In the genomic region with DNA sequence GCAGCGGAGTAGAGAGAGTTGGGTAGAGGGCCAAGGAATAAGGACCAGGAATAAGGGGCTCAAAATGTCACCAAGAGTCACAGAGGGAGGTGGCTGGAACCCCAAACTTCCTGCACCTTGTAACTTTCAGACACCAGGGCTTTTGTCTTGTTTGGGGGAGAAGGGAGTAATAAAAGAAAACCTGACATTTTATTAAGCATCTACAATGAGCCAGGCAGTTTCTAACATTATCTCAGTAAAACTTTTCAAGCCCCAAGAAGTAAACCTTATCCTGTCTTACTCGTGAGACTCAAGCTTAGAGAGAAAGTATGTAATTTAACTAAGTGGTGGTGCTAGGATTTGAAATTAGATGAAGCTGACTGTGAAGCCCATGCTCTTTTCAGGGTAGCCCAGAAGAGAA, we compare ENCODE assay signal across 9 cellular contexts. TPM values are rescaled to one million over a fixed set of nuclear protein-coding genes. Genes with fewer than 3 reads are reported as not detected.
DNase-seq lines count a peak whose midpoint lies in the region; ATAC-seq and TF ChIP-seq lines count a peak whose summit lies in the region.
"Had no signal": no experiment of that assay in that cellular context is flagged by ENCODE, and none has a peak within 500 bp of the region (broad histone marks: within the 10 kb centered on the region; RNA-seq: fewer than 3 reads in every experiment).

No MANE protein-coding gene starts in this region.

- 24% methylated on average over 2 of the region's 2 CpGs for WGBS in right lobe of liver (ENCODE audit: insufficient coverage, low coverage, low lambda C conversion rate, missing lambda C conversion rate)

- intact Hi-C loops in right lobe of liver (cut with DNase I): no loop called here

- TF ChIP-seq POLR2A in right lobe of liver (IDR thresholded peaks at IDR 0.05): no peak

- peak overlapping the region; percentile 2 for H3K9ac ChIP-seq in adipocyte (ENCODE audit: low read length)

- H3K36me3 Mint-ChIP-seq in activated CD8-positive, alpha-beta memory T cell treated with anti-CD3 and anti-CD28 coated beads, Interleukin-2, amount 10 ng/mL, durations not matched to agents 7 days and 5 days: peaks cover 17% of the 10 kb centered on the region

- H3K4me1 Mint-ChIP-seq in activated CD8-positive, alpha-beta memory T cell treated with anti-CD3 and anti-CD28 coated beads, Interleukin-2, amount 10 ng/mL, durations not matched to agents 7 days and 5 days: peaks cover 61% of the 10 kb centered on the region

- H3K27ac ChIP-seq in right lobe of liver (peak overlapping the region; percentile 95 to 97 (median 96)), temporal lobe (ENCODE audit: low read depth, low read length) (peak overlapping the region; percentile 70)

- CTCF ChIA-PET in activated CD8-positive, alpha-beta memory T cell treated with anti-CD3 and anti-CD28 coated beads, Interleukin-2, amount 10 ng/mL, durations not matched to agents 7 days and 5 days (lab: Charles Lee): interaction anchor here (1.3 to 1.5 kb wide), 3 partner anchors 12 to 266 kb away, joined by 3 to 6 read pairs (median 4); no protein-coding TSS in a partner anchor

- H3K27ac Mint-ChIP-seq in activated CD8-positive, alpha-beta memory T cell treated with anti-CD3 and anti-CD28 coated beads, Interleukin-2, amount 10 ng/mL, durations not matched to agents 7 days and 5 days: peak overlapping the region; percentile 60

- peaks cover 3% of the 10 kb centered on the region for H3K27me3 Mint-ChIP-seq in activated CD8-positive, alpha-beta memory T cell treated with anti-CD3 and anti-CD28 coated beads, Interleukin-2, amount 10 ng/mL, durations not matched to agents 7 days and 5 days

- H3K9me3 ChIP-seq in adipocyte (ENCODE audit: control insufficient read depth, low read length) (no peaks in the 10 kb centered on the region), right lobe of liver (no peaks in the 10 kb centered on the region)

- DNase-seq in activated CD8-positive, alpha-beta memory T cell treated with anti-CD3 and anti-CD28 coated beads, Interleukin-2, amount 10 ng/mL, durations not matched to agents 7 days and 5 days: no peak
- DNase-seq in activated CD8-positive, alpha-beta memory T cell treated with anti-CD3 and anti-CD28 coated beads, Interleukin-2, amount 50 U/mL, for 48 hours: no peak
- DNase-seq in adipocyte (ENCODE audit: low read depth) (no peak), right lobe of liver (no peak), left lobe of liver (ENCODE audit: low spot score) (no peak), epidermal melanocyte (ENCODE audit: insufficient read length, low spot score) (no peak)
- DNase-seq: NCI-H146 had no signal

- H3K4me3 ChIP-seq in adipocyte (ENCODE audit: low read length) (peak overlapping the region; percentile 80), right lobe of liver (peak overlapping the region; percentile 75 to 87 (median 86))

- H3K36me3 ChIP-seq in adipocyte (ENCODE audit: control insufficient read depth, insufficient read depth, low read length, severe bottlenecking) (peaks cover 22% of the 10 kb centered on the region), right lobe of liver (peaks cover 5 to 25% (median 13%) of the 10 kb centered on the region in 4 donors)

- H3K4me1 ChIP-seq in adipocyte (ENCODE audit: control insufficient read depth, insufficient read depth, low read length): peaks cover 23% of the 10 kb centered on the region
- peaks cover 0 to 24% (median 6%) of the 10 kb centered on the region in 4 donors for H3K4me1 ChIP-seq in right lobe of liver

- H3K4me3 Mint-ChIP-seq in activated CD8-positive, alpha-beta memory T cell treated with anti-CD3 and anti-CD28 coated beads, Interleukin-2, amount 10 ng/mL, durations not matched to agents 7 days and 5 days: peak overlapping the region; percentile 60

- H3K9me3 Mint-ChIP-seq in activated CD8-positive, alpha-beta memory T cell treated with anti-CD3 and anti-CD28 coated beads, Interleukin-2, amount 10 ng/mL, durations not matched to agents 7 days and 5 days (ENCODE audit: low read depth): no peaks in the 10 kb centered on the region

- H3K27me3 ChIP-seq in adipocyte (replicated peaks; ENCODE audit: control insufficient read depth, insufficient read depth, low read length) (no peaks in the 10 kb centered on the region), right lobe of liver (no peaks in the 10 kb centered on the region)

- TF ChIP-seq CTCF in right lobe of liver (IDR thresholded peaks at IDR 0.05): no peak

- no peak for ATAC-seq in activated CD8-positive, alpha-beta memory T cell treated with anti-CD3 and anti-CD28 coated beads, Interleukin-2, amount 10 ng/mL, durations not matched to agents 7 days and 5 days
- ATAC-seq in right lobe of liver (no peak), left lobe of liver (no peak), HG03342 (IDR thresholded peaks at IDR 0.05; ENCODE audit: unreplicated experiment) (no peak)

RNA-seq across cellular contexts. Expression of gene MTMR4, which starts 0.8 kb away (rescaled TPM):
- total RNA-seq in activated CD8-positive, alpha-beta memory T cell treated with anti-CD3 and anti-CD28 coated beads, Interleukin-2, amount 10 ng/mL, durations not matched to agents 7 days and 5 days: 10 to 100 TPM; 57.9 to 63.8 TPM
- total RNA-seq in right lobe of liver (100 to 1,000 TPM in 1 of 6 experiments, 10 to 100 TPM in 5; 46.4 to 101 (median 59.7) TPM), temporal lobe (93.2 TPM), left lobe of liver (101 TPM)

RNA-seq across cellular contexts. Expression of gene HSF5, which starts 27.1 kb away (rescaled TPM):
- under 1 TPM; 0.41 to 0.61 TPM for total RNA-seq in activated CD8-positive, alpha-beta memory T cell treated with anti-CD3 and anti-CD28 coated beads, Interleukin-2, amount 10 ng/mL, durations not matched to agents 7 days and 5 days
- total RNA-seq in right lobe of liver: under 1 TPM in 5 of 6 experiments, not detected in 1; 0.06 to 0.18 (median 0.10) TPM
- total RNA-seq in temporal lobe: under 0.01 TPM
- 0.18 TPM for total RNA-seq in left lobe of liver
